Comparison of ENCODE assay signal across 36 cellular contexts in the genomic region with DNA sequence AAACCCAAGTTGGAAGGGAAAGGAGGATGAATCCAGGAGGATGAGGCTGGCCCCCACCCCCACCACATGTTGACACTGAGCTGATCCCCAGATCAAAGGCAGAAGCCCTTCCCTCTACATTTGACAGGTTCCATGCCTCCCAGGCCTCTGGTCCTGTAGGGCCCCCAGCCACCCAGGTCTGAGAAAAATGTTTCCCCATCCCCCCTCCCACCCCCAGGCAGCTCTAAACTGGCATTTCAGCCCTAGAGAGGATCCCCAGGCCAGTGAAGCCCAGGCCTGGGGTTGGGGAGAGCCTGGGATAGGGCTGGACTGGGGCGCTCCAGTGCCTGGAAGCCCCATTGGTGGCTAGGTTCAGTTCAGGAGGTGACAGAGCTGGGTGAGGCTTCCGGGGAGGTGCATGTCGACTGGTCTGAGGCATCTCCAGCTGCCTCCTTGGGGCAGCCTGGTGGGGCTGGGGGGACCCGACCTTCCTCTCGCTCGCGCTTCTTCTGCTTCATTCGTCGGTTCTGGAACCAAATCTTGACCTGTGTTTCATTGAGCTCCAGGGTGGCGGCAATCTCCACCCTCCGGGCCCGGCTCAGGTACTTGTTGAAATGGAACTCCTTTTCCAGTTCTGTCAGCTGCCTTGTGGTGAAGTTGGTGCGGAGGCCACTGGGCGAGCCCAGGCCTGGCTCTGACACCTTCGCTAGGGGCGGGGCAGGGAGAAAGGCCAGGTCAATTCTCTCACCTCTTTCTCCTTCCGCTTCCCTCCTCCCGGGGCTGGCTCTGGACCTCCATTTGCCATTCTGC. TPM values are rescaled to one million over a fixed set of nuclear protein-coding genes. Genes with fewer than 3 reads are reported as not detected.
DNase-seq lines count a peak whose midpoint lies in the region; ATAC-seq, FAIRE-seq and TF ChIP-seq lines count a peak whose summit lies in the region.
"Had no signal": no experiment of that assay in that cellular context is flagged by ENCODE, and none has a peak within 500 bp of the region (broad histone marks: within the 10 kb centered on the region; RNA-seq: fewer than 3 reads in every experiment).

No MANE protein-coding gene starts in this region.

- H3K27ac Mint-ChIP-seq in neural crest cell (ENCODE audit: unreplicated experiment), result no peak overlapping the region
- H3K27ac Mint-ChIP-seq: activated naive CD8-positive, alpha-beta T cell treated with anti-CD3 and anti-CD28 coated beads for 36 hours; B cell; natural killer cell; stimulated activated naive B cell treated with anti-CD40 and anti-IgM and Interleukin-4, amounts not matched to agents 10 μg/mL and 1 μg/mL and 100 μg/mL, for 72 hours had no signal

- no peak for TF ChIP-seq CTCF in esophagus squamous epithelium (IDR thresholded peaks at IDR 0.05)
- no peak for TF ChIP-seq CTCF in neural crest cell (conservative IDR thresholded peaks at IDR 0.05)

- peak overlapping the region in 1 of 4 donors; percentile 17 for H3K4me3 ChIP-seq in esophagus squamous epithelium
- H3K4me3 ChIP-seq: A549, colonic mucosa, left ventricle myocardium inferior, pancreas, SJCRH30, skin epidermis, suprapubic skin had no signal

- no peaks in the 10 kb centered on the region for H3K36me3 Mint-ChIP-seq in neural crest cell (ENCODE audit: low read depth)
- H3K36me3 Mint-ChIP-seq: activated naive CD8-positive, alpha-beta T cell treated with anti-CD3 and anti-CD28 coated beads for 36 hours; CD4-positive, alpha-beta memory T cell; natural killer cell; stimulated activated naive B cell treated with anti-CD40 and anti-IgM and Interleukin-4, amounts not matched to agents 10 μg/mL and 1 μg/mL and 100 μg/mL, for 72 hours had no signal

- peak; percentile 0 for DNase-seq in NCI-H226
- no peak for DNase-seq in esophagus squamous epithelium (lab: John Stamatoyannopoulos, UW)
- DNase-seq in neural crest cell (ENCODE audit: low read depth, low spot score), result no peak
- no peak for DNase-seq in H54 (ENCODE audit: insufficient read length, low spot score)
- no peak for DNase-seq in activated CD4-positive, alpha-beta T cell treated with anti-CD3 and anti-CD28 coated beads, Interleukin-2, amount 50 U/mL, for 48 hours
- no peak for DNase-seq in AG20443 (ENCODE audit: low spot score)
- DNase-seq: activated CD4-positive, alpha-beta T cell treated with anti-CD3 and anti-CD28 coated beads for 48 hours; activated CD8-positive, alpha-beta memory T cell treated with anti-CD3 and anti-CD28 coated beads for 24 hours; activated gamma-delta T cell; activated naive CD8-positive, alpha-beta T cell treated with anti-CD3 and anti-CD28 coated beads for 36 hours; anterior cingulate cortex; CD4-positive, alpha-beta memory T cell; colonic mucosa; effector CD8-positive, alpha-beta T cell; glutamatergic neuron; left ventricle myocardium inferior; natural killer cell; NCI-H1694; NCI-H510A; pancreas; stimulated activated naive B cell treated with anti-CD40 and anti-IgM and Interleukin-4, amounts not matched to agents 10 μg/mL and 1 μg/mL and 100 μg/mL, for 72 hours; SW 1271; T1000 had no signal

- no peak for ATAC-seq in GM21447 (IDR thresholded peaks at IDR 0.05; ENCODE audit: unreplicated experiment)
- ATAC-seq: pancreas; stimulated activated naive B cell treated with anti-CD40 and anti-IgM and Interleukin-4, amounts not matched to agents 10 μg/mL and 1 μg/mL and 100 μg/mL, for 72 hours had no signal

- H3K27ac ChIP-seq in esophagus squamous epithelium, result peak overlapping the region; percentile 60 to 83 (median 77)
- H3K27ac ChIP-seq: colonic mucosa, epithelial cell of prostate, left ventricle myocardium inferior, pancreas, SJCRH30, suprapubic skin, VCaP had no signal

- FAIRE-seq in H54 (lab: Jason Lieb, UNC), result no peak
- FAIRE-seq: A549, islet of Langerhans, pancreas had no signal

- peak overlapping the region; percentile 51 for H3K4me3 Mint-ChIP-seq in neural crest cell
- H3K4me3 Mint-ChIP-seq: activated naive CD8-positive, alpha-beta T cell treated with anti-CD3 and anti-CD28 coated beads for 36 hours; B cell; CD4-positive, alpha-beta memory T cell; natural killer cell; stimulated activated naive B cell treated with anti-CD40 and anti-IgM and Interleukin-4, amounts not matched to agents 10 μg/mL and 1 μg/mL and 100 μg/mL, for 72 hours had no signal

- no peaks in the 10 kb centered on the region for H3K9me3 Mint-ChIP-seq in neural crest cell
- H3K9me3 Mint-ChIP-seq: activated naive CD8-positive, alpha-beta T cell treated with anti-CD3 and anti-CD28 coated beads for 36 hours; CD4-positive, alpha-beta memory T cell; natural killer cell; stimulated activated naive B cell treated with anti-CD40 and anti-IgM and Interleukin-4, amounts not matched to agents 10 μg/mL and 1 μg/mL and 100 μg/mL, for 72 hours had no signal

- H3K36me3 ChIP-seq in ES-I3 (ENCODE audit: insufficient read depth, low read length), result no peaks in the 10 kb centered on the region
- H3K36me3 ChIP-seq in esophagus squamous epithelium, result no peaks in the 10 kb centered on the region
- H3K36me3 ChIP-seq: colonic mucosa, left ventricle myocardium inferior, pancreas, SJCRH30, suprapubic skin had no signal

- H3K27me3 ChIP-seq in esophagus squamous epithelium, result peaks cover 0 to 57% (median 2%) of the 10 kb centered on the region in 4 donors
- H3K27me3 ChIP-seq: SJCRH30 had no signal

- TF ChIP-seq POLR2A in esophagus squamous epithelium (IDR thresholded peaks at IDR 0.05) (no peak), H54 (IDR thresholded peaks at IDR 0.05; ENCODE audit: low read depth, low read length) (no peak)

- H3K9me3 ChIP-seq in ES-I3 (ENCODE audit: control insufficient read depth, insufficient read depth, low read length) (no peaks in the 10 kb centered on the region), esophagus squamous epithelium (no peaks in the 10 kb centered on the region)
- H3K9me3 ChIP-seq: A549, colonic mucosa, left ventricle myocardium inferior, pancreas, SJCRH30, suprapubic skin had no signal

- H3K4me1 Mint-ChIP-seq in neural crest cell, result peaks cover 52% of the 10 kb centered on the region
- H3K4me1 Mint-ChIP-seq: B cell had no signal

- H3K4me1 ChIP-seq in ES-I3 (ENCODE audit: insufficient read depth, low read length) (peaks cover 49% of the 10 kb centered on the region), esophagus squamous epithelium (peaks cover 7 to 35% (median 9%) of the 10 kb centered on the region in 3 donors)
- H3K4me1 ChIP-seq: A549, colonic mucosa, pancreas had no signal

- 40 to 49% methylated on average over 2 to 9 of the region's 18 CpGs for WGBS in esophagus squamous epithelium, 2 donors

- peaks cover 93% of the 10 kb centered on the region for H3K27me3 Mint-ChIP-seq in neural crest cell (ENCODE audit: low read depth)

- intact Hi-C loops in esophagus squamous epithelium (cut with DNase I), result no loop called here

- H3K9ac ChIP-seq in ES-I3 (ENCODE audit: low read depth, low read length), result peak overlapping the region; percentile 52; the same call in 1 of the 2 replicates

RNA-seq across cellular contexts. Expression of gene HOXB1, which starts 1.4 kb away (rescaled TPM):
- total RNA-seq in esophagus squamous epithelium, result under 1 TPM in 1 of 4 donors, not detected in 3; 0.19 TPM
- 2.7 and 3.6 TPM in 2 replicates for total RNA-seq in neural crest cell
- total RNA-seq: activated naive CD8-positive, alpha-beta T cell treated with anti-CD3 and anti-CD28 coated beads for 36 hours; B cell; CD4-positive, alpha-beta memory T cell; colonic mucosa; Daoy; left ventricle myocardium inferior; mesenteric fat pad; natural killer cell; pancreas; SJCRH30; suprapubic skin; urinary bladder had no signal

RNA-seq across cellular contexts. Expression of gene HOXB2, which starts 15.5 kb away (rescaled TPM):
- 10 to 100 TPM in 3 of 4 donors, 1 to 10 TPM in 1; 9.2 to 24.2 (median 17.1) TPM for total RNA-seq in esophagus squamous epithelium
- total RNA-seq in neural crest cell, result 60.0 and 60.9 TPM in 2 replicates

RNA-seq across cellular contexts. Expression of gene HOXB4, which starts 48.8 kb away (rescaled TPM):
- 1 to 10 TPM in 3 of 4 donors, under 1 TPM in 1; 0.27 to 2.9 (median 1.8) TPM for total RNA-seq in esophagus squamous epithelium
- total RNA-seq in neural crest cell, result 4.4 and 5.0 TPM in 2 replicates
